19 cellular contexts compared by ENCODE assay signal in genomic region chr17:28889996-28890395, GRCh38. TPM values are rescaled to one million over a fixed set of nuclear protein-coding genes. Genes with fewer than 3 reads are reported as not detected.
DNase-seq lines count a peak whose midpoint lies in the region; ATAC-seq and TF ChIP-seq lines count a peak whose summit lies in the region.
"Had no signal": no experiment of that assay in that cellular context is flagged by ENCODE, and none has a peak within 500 bp of the region (broad histone marks: within the 10 kb centered on the region; RNA-seq: fewer than 3 reads in every experiment).

No MANE protein-coding gene starts in this region.

- POLR2A ChIA-PET in RWPE1 (lab: Yijun Ruan, JAX; ENCODE audit: low non-redundant PET), result no interaction called here

- H3K4me3 Mint-ChIP-seq in stimulated activated naive B cell treated with anti-CD40 and anti-IgM and Interleukin-4, amounts not matched to agents 10 μg/mL and 1 μg/mL and 100 μg/mL, for 72 hours, result peak overlapping the region; percentile 52 to 87
- H3K4me3 Mint-ChIP-seq: H9, T-cell had no signal

- intact Hi-C loops in left ventricle myocardium superior (cut with micrococcal nuclease) (no loop called here), left cardiac atrium (cut with DNase I) (no loop called here)

- H3K27me3 Mint-ChIP-seq in stimulated activated naive B cell treated with anti-CD40 and anti-IgM and Interleukin-4, amounts not matched to agents 10 μg/mL and 1 μg/mL and 100 μg/mL, for 72 hours, result no peaks in the 10 kb centered on the region
- H3K27me3 Mint-ChIP-seq: T-cell had no signal

- DNase-seq in left ventricle myocardium superior (no peak), left cardiac atrium (no peak), RWPE1 (ENCODE audit: low spot score) (no peak), dermis blood vessel endothelial cell (peak; percentile 30), retina (no peak), NCI-H2029 (lab: John Stamatoyannopoulos, UW) (no peak), iPS-NIHi11 (ENCODE audit: low spot score) (no peak)
- no peak for DNase-seq in stimulated activated naive B cell treated with anti-CD40 and anti-IgM and Interleukin-4, amounts not matched to agents 10 μg/mL and 1 μg/mL and 100 μg/mL, for 72 hours
- DNase-seq: activated naive CD4-positive, alpha-beta T cell treated with anti-CD3 and anti-CD28 coated beads, Interleukin-2, amount 50 U/mL, for 16 hours; effector memory CD4-positive, alpha-beta T cell; foreskin keratinocyte; H9; KG1; NCI-H1436 treated with DMSO at 0.1 percent for 48 hours; NCI-H446 treated with DMSO at 0.1 percent for 48 hours; ovary; PC-9; T-cell had no signal

- H3K27ac Mint-ChIP-seq in stimulated activated naive B cell treated with anti-CD40 and anti-IgM and Interleukin-4, amounts not matched to agents 10 μg/mL and 1 μg/mL and 100 μg/mL, for 72 hours, result peak overlapping the region; percentile 88

- ATAC-seq in left ventricle myocardium superior (peak; percentile 12), left cardiac atrium (no peak)
- ATAC-seq in stimulated activated naive B cell treated with anti-CD40 and anti-IgM and Interleukin-4, amounts not matched to agents 10 μg/mL and 1 μg/mL and 100 μg/mL, for 72 hours (replicated peaks), result peak; percentile 16
- ATAC-seq: foreskin keratinocyte, T-cell had no signal

- H3K36me3 Mint-ChIP-seq in stimulated activated naive B cell treated with anti-CD40 and anti-IgM and Interleukin-4, amounts not matched to agents 10 μg/mL and 1 μg/mL and 100 μg/mL, for 72 hours, result peaks cover 29 to 58% of the 10 kb centered on the region in 2 donors

- no peak for TF ChIP-seq CTCF in RWPE1 (conservative IDR thresholded peaks at IDR 0.05; ENCODE audit: low read depth)

- CTCF ChIA-PET in RWPE1 (lab: Yijun Ruan, JAX), result no interaction called here

- no peaks in the 10 kb centered on the region for H3K9me3 Mint-ChIP-seq in stimulated activated naive B cell treated with anti-CD40 and anti-IgM and Interleukin-4, amounts not matched to agents 10 μg/mL and 1 μg/mL and 100 μg/mL, for 72 hours
- H3K9me3 Mint-ChIP-seq: H9, T-cell had no signal

- H3K4me1 Mint-ChIP-seq in stimulated activated naive B cell treated with anti-CD40 and anti-IgM and Interleukin-4, amounts not matched to agents 10 μg/mL and 1 μg/mL and 100 μg/mL, for 72 hours, result peaks cover 64 to 94% of the 10 kb centered on the region in 2 donors

- peak overlapping the region; percentile 99 for H3K27ac ChIP-seq in RWPE1
- H3K27ac ChIP-seq: foreskin keratinocyte, ovary, PC-9, suprapubic skin had no signal

RNA-seq across cellular contexts. Expression of gene FLOT2, which starts 7.5 kb away (rescaled TPM):
- 108 TPM for total RNA-seq in left ventricle myocardium superior
- 100 to 1,000 TPM in 1 of 2 donors, 10 to 100 TPM in 1; 89.9 to 107 TPM for total RNA-seq in left cardiac atrium
- 130 and 195 TPM in 2 replicates for total RNA-seq in dermis blood vessel endothelial cell

RNA-seq across cellular contexts. Expression of gene DHRS13, which starts 12.9 kb away (rescaled TPM):
- 3.8 TPM for total RNA-seq in left ventricle myocardium superior
- total RNA-seq in left cardiac atrium, result 1 to 10 TPM; 2.8 to 3.7 TPM
- 18.7 and 20.5 TPM in 2 replicates for total RNA-seq in dermis blood vessel endothelial cell

RNA-seq across cellular contexts. Expression of gene ERAL1, which starts 35.2 kb away (rescaled TPM):
- total RNA-seq in left ventricle myocardium superior (34.1 TPM), left cardiac atrium (10 to 100 TPM; 29.0 to 30.2 TPM), dermis blood vessel endothelial cell (37.8 and 49.1 TPM in 2 replicates)

RNA-seq across cellular contexts. Expression of gene FAM222B, which starts 47.4 kb away (rescaled TPM):
- total RNA-seq in left ventricle myocardium superior (16.8 TPM), left cardiac atrium (10 to 100 TPM; 15.7 to 18.8 TPM), dermis blood vessel endothelial cell (9.5 and 14.6 TPM in 2 replicates)

Comparison
In these comparisons a context has a peak if more than half of its experiments do, and no peak if none do; other contexts are left out.
1. ATAC-seq: peak in left ventricle myocardium superior (single experiment) and stimulated activated naive B cell treated with anti-CD40 and anti-IgM and Interleukin-4, amounts not matched to agents 10 μg/mL and 1 μg/mL and 100 μg/mL, for 72 hours (2 of 2); none in left cardiac atrium (0 of 2).